Comparison of ENCODE assay signal across 19 cellular contexts in the genomic region with DNA sequence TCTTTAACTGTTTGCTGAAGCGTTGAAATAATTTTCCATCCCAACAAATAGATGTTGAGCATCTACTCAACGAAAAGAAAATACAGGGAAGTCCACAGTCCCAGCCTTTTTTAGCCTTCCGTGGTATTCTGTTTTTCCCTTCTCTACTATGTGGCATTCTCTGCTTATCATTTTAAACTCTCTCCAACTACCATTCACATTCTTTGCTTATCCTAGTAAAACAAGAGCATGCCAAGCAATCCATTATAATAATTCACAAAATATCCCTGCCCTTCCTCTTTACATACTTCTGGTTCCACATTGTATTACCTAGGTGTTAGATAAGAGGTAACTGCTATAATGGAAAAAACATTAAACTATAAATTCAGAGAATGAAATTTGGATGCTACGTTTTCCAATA. TPM values are rescaled to one million over a fixed set of nuclear protein-coding genes. Genes with fewer than 3 reads are reported as not detected.
DNase-seq lines count a peak whose midpoint lies in the region; ATAC-seq and TF ChIP-seq lines count a peak whose summit lies in the region.
"Had no signal": no experiment of that assay in that cellular context is flagged by ENCODE, and none has a peak within 500 bp of the region (broad histone marks: within the 10 kb centered on the region; RNA-seq: fewer than 3 reads in every experiment).

No MANE protein-coding gene starts in this region.

- no peak overlapping the region for H3K4me3 ChIP-seq in SK-N-SH (ENCODE audit: low read depth in 2 of 2, low read length in 1 of 2)
- H3K4me3 ChIP-seq in hepatocyte = no peak overlapping the region

- no peak overlapping the region for H3K9ac ChIP-seq in SK-N-SH

- no peaks in the 10 kb centered on the region for H3K9me3 Mint-ChIP-seq in activated T-helper 1 cell treated with anti-CD3 and anti-CD28 coated beads, Interleukin-12 subunit alpha, Interleukin-12 subunit beta, Interleukin-2, Interleukin-4 antibody, amounts not matched to agents 30 ng/mL and 10 ng/mL and 1 ng/mL, durations not matched to agents 14 hours and 24 hours and 36 hours
- H3K9me3 Mint-ChIP-seq in progenitor cell of endocrine pancreas (ENCODE audit: low read depth) = no peaks in the 10 kb centered on the region
- H3K9me3 Mint-ChIP-seq: activated CD4-positive, alpha-beta memory T cell treated with anti-CD3 and anti-CD28 coated beads, Interleukin-2, amount 10 ng/mL, durations not matched to agents 7 days and 5 days; activated T-cell treated with anti-CD3 and anti-CD28 coated beads, Interleukin-2, amount 50 U/mL, for 72 hours; stimulated activated naive CD8-positive, alpha-beta T cell treated with anti-CD3 and anti-CD28 coated beads, Interleukin-15, amount 100 ng/mL, for 72 hours had no signal

- intact Hi-C loops in activated T-helper 1 cell treated with anti-CD3 and anti-CD28 coated beads, Interleukin-12 subunit alpha, Interleukin-12 subunit beta, Interleukin-2, Interleukin-4 antibody, amounts not matched to agents 30 ng/mL and 10 ng/mL and 1 ng/mL, durations not matched to agents 14 hours and 24 hours and 36 hours (cut with micrococcal nuclease) = loop anchor here (10.0 kb wide), 2 partner anchors 161 to 751 kb away; no protein-coding TSS in a partner anchor

- H3K27me3 Mint-ChIP-seq in activated T-helper 1 cell treated with anti-CD3 and anti-CD28 coated beads, Interleukin-12 subunit alpha, Interleukin-12 subunit beta, Interleukin-2, Interleukin-4 antibody, amounts not matched to agents 30 ng/mL and 10 ng/mL and 1 ng/mL, durations not matched to agents 14 hours and 24 hours and 36 hours (ENCODE audit: insufficient read depth) = peaks cover 38% of the 10 kb centered on the region
- no peaks in the 10 kb centered on the region for H3K27me3 Mint-ChIP-seq in progenitor cell of endocrine pancreas

- TF ChIP-seq CTCF in SK-N-SH (IDR thresholded peaks at IDR 0.05) (no peak), hepatocyte (IDR thresholded peaks at IDR 0.05; ENCODE audit: poor library complexity) (no peak), progenitor cell of endocrine pancreas (IDR thresholded peaks at IDR 0.05; ENCODE audit: unreplicated experiment) (no peak)

- ATAC-seq in SK-N-SH treated with all-trans-retinoic acid at 6 μM for 48 hours (no peak), HG02981 (IDR thresholded peaks at IDR 0.05; ENCODE audit: unreplicated experiment) (no peak)
- ATAC-seq: activated T-cell treated with anti-CD3 and anti-CD28 coated beads, Interleukin-2, amount 50 U/mL, for 72 hours; esophagus mucosa; left lobe of liver; stimulated activated naive CD8-positive, alpha-beta T cell treated with anti-CD3 and anti-CD28 coated beads, Interleukin-15, amount 100 ng/mL, for 72 hours had no signal

- H3K27me3 ChIP-seq in SK-N-SH (ENCODE audit: insufficient read depth) (no peaks in the 10 kb centered on the region), hepatocyte (no peaks in the 10 kb centered on the region)

- H3K27ac Mint-ChIP-seq in activated T-helper 1 cell treated with anti-CD3 and anti-CD28 coated beads, Interleukin-12 subunit alpha, Interleukin-12 subunit beta, Interleukin-2, Interleukin-4 antibody, amounts not matched to agents 30 ng/mL and 10 ng/mL and 1 ng/mL, durations not matched to agents 14 hours and 24 hours and 36 hours = peak overlapping the region; percentile 10
- no peak overlapping the region for H3K27ac Mint-ChIP-seq in progenitor cell of endocrine pancreas
- H3K27ac Mint-ChIP-seq: stimulated activated naive CD8-positive, alpha-beta T cell treated with anti-CD3 and anti-CD28 coated beads, Interleukin-15, amount 100 ng/mL, for 72 hours had no signal

- no peaks in the 10 kb centered on the region for H3K9me2 ChIP-seq in SK-N-SH
- no peaks in the 10 kb centered on the region for H3K9me2 ChIP-seq in hepatocyte (replicated peaks; ENCODE audit: insufficient read depth)

- TF ChIP-seq EP300 in SK-N-SH (IDR thresholded peaks at IDR 0.05; ENCODE audit: borderline replicate concordance in 1 of 2, low read depth in 1 of 2, low read length in 1 of 2) = no peak

- no peak overlapping the region for H3K27ac ChIP-seq in SK-N-SH (ENCODE audit: low read depth in 2 of 2, low read length in 1 of 2)
- H3K27ac ChIP-seq in hepatocyte = no peak overlapping the region
- H3K27ac ChIP-seq: 22Rv1, VCaP had no signal

- H4K20me1 ChIP-seq in SK-N-SH (ENCODE audit: insufficient read depth) = no peaks in the 10 kb centered on the region
- peaks cover 14% of the 10 kb centered on the region for H4K20me1 ChIP-seq in hepatocyte (ENCODE audit: insufficient read depth, poor library complexity, severe bottlenecking)

- no peak for DNase-seq in SK-N-SH
- no peak for DNase-seq in activated T-helper 1 cell treated with anti-CD3 and anti-CD28 coated beads, Interleukin-12 subunit alpha, Interleukin-12 subunit beta, Interleukin-2, Interleukin-4 antibody, amounts not matched to agents 30 ng/mL and 10 ng/mL and 1 ng/mL, durations not matched to agents 14 hours and 24 hours and 36 hours (ENCODE audit: low spot score)
- DNase-seq in hepatocyte (ENCODE audit: low spot score) = no peak
- no peak for DNase-seq in progenitor cell of endocrine pancreas (ENCODE audit: low spot score, unreplicated experiment)
- no peak for DNase-seq in DMS53 treated with DMSO at 0.1 percent for 48 hours (lab: John Stamatoyannopoulos, UW; ENCODE audit: unreplicated experiment)
- no peak for DNase-seq in effector CD4-positive, alpha-beta T cell
- DNase-seq: activated CD4-positive, alpha-beta memory T cell treated with anti-CD3 and anti-CD28 coated beads, Interleukin-2, amount 10 ng/mL, durations not matched to agents 7 days and 5 days; activated T-cell treated with anti-CD3 and anti-CD28 coated beads, Interleukin-2, amount 50 U/mL, for 72 hours; AML-193; GOT3; NCI-H510A treated with DMSO at 0.1 percent for 48 hours; RPMI8226; stimulated activated naive CD8-positive, alpha-beta T cell treated with anti-CD3 and anti-CD28 coated beads, Interleukin-15, amount 100 ng/mL, for 72 hours had no signal

- CTCF ChIA-PET in SK-N-SH (lab: Yijun Ruan, JAX) = no interaction called here

- WGBS in SK-N-SH (ENCODE audit: low lambda C conversion rate) = 91% methylated on average over 4 of the region's 4 CpGs
- 78% methylated on average over 4 of the region's 4 CpGs for WGBS in hepatocyte (ENCODE audit: low lambda C conversion rate, missing lambda C conversion rate)

- peaks cover 34% of the 10 kb centered on the region for H3K4me1 Mint-ChIP-seq in activated T-helper 1 cell treated with anti-CD3 and anti-CD28 coated beads, Interleukin-12 subunit alpha, Interleukin-12 subunit beta, Interleukin-2, Interleukin-4 antibody, amounts not matched to agents 30 ng/mL and 10 ng/mL and 1 ng/mL, durations not matched to agents 14 hours and 24 hours and 36 hours (ENCODE audit: low read depth)
- H3K4me1 Mint-ChIP-seq in progenitor cell of endocrine pancreas (ENCODE audit: low read depth) = peaks cover 22% of the 10 kb centered on the region

- POLR2A ChIA-PET in SK-N-SH (lab: Yijun Ruan, JAX) = no interaction called here

- H3K79me2 ChIP-seq in SK-N-SH (ENCODE audit: insufficient read depth) (peaks cover 26% of the 10 kb centered on the region; the same call in 1 of the 2 replicates), hepatocyte (peaks cover 21% of the 10 kb centered on the region)

- no peaks in the 10 kb centered on the region for H3K36me3 ChIP-seq in SK-N-SH (replicated peaks in 1 of 2; ENCODE audit: control insufficient read depth in 1 of 2, insufficient read depth in 2 of 2, low read length in 1 of 2)
- no peaks in the 10 kb centered on the region for H3K36me3 ChIP-seq in hepatocyte (replicated peaks; ENCODE audit: insufficient read depth, low read depth)

- H3K4me2 ChIP-seq in SK-N-SH (no peak overlapping the region), hepatocyte (no peak overlapping the region)

- H3K9me3 ChIP-seq in SK-N-SH = no peaks in the 10 kb centered on the region
- no peaks in the 10 kb centered on the region for H3K9me3 ChIP-seq in hepatocyte (ENCODE audit: low read depth)

- no peak for TF ChIP-seq RAD21 in SK-N-SH (IDR thresholded peaks at IDR 0.05; ENCODE audit: low read length)

- peak overlapping the region; percentile 82 for H3K4me3 Mint-ChIP-seq in activated T-helper 1 cell treated with anti-CD3 and anti-CD28 coated beads, Interleukin-12 subunit alpha, Interleukin-12 subunit beta, Interleukin-2, Interleukin-4 antibody, amounts not matched to agents 30 ng/mL and 10 ng/mL and 1 ng/mL, durations not matched to agents 14 hours and 24 hours and 36 hours
- peak overlapping the region; percentile 67 for H3K4me3 Mint-ChIP-seq in progenitor cell of endocrine pancreas (ENCODE audit: low read depth)

- H2AFZ ChIP-seq in SK-N-SH (ENCODE audit: low read depth) (no peak overlapping the region), hepatocyte (peak overlapping the region; percentile 11)

- peaks cover 6 to 13% of the 10 kb centered on the region in 2 experiments; a peak in 3 of 4 replicates for H3K4me1 ChIP-seq in SK-N-SH (ENCODE audit: control insufficient read depth in 1 of 2, insufficient read depth in 2 of 2, low read depth in 1 of 2, low read length in 1 of 2)
- H3K4me1 ChIP-seq in hepatocyte (ENCODE audit: insufficient read depth) = peaks cover 6% of the 10 kb centered on the region

- peaks cover 11% of the 10 kb centered on the region for H3F3A ChIP-seq in SK-N-SH (replicated peaks; ENCODE audit: insufficient read depth)

- H3K36me3 Mint-ChIP-seq in activated T-helper 1 cell treated with anti-CD3 and anti-CD28 coated beads, Interleukin-12 subunit alpha, Interleukin-12 subunit beta, Interleukin-2, Interleukin-4 antibody, amounts not matched to agents 30 ng/mL and 10 ng/mL and 1 ng/mL, durations not matched to agents 14 hours and 24 hours and 36 hours (ENCODE audit: low read depth) = no peaks in the 10 kb centered on the region
- H3K36me3 Mint-ChIP-seq in progenitor cell of endocrine pancreas (ENCODE audit: insufficient read depth) = no peaks in the 10 kb centered on the region

TF ChIP-seq in SK-N-SH treated with all-trans-retinoic acid at 6 μM for 48 hours, 23 proteins besides CTCF, POLR2A, EP300 and RAD21:
- TF ChIP-seq ISL1 (CRISPR knock-in tag; IDR thresholded peaks at IDR 0.05) = peak; percentile 85
- TF ChIP-seq BACH2 (CRISPR knock-in tag; IDR thresholded peaks at IDR 0.05; ENCODE audit: borderline replicate concordance) = no peak
- TF ChIP-seq SNAI2 (CRISPR knock-in tag; IDR thresholded peaks at IDR 0.05) = no peak

TF ChIP-seq in SK-N-SH, 30 proteins besides CTCF, POLR2A, EP300 and RAD21 (continues in another document):
- no peak for TF ChIP-seq NRF1 (IDR thresholded peaks at IDR 0.05; ENCODE audit: low read depth, low read length)

RNA-seq across cellular contexts. Expression of a gene that starts 1.6 kb away (rescaled TPM):
- 4.6 and 5.1 TPM in 2 replicates for polyA plus RNA-seq in SK-N-SH (2012; rRNA removed)
- 6.4 and 7.1 TPM in 2 replicates for polyA plus RNA-seq in SK-N-SH (2012; cell fraction: cytosol; rRNA removed)
- 8.3 and 12.1 TPM in 2 replicates for polyA plus RNA-seq in SK-N-SH (2012; cell fraction: nucleus; rRNA removed)
- 9.6 and 12.4 TPM in 2 replicates for total RNA-seq in activated T-helper 1 cell treated with anti-CD3 and anti-CD28 coated beads, Interleukin-12 subunit alpha, Interleukin-12 subunit beta, Interleukin-2, Interleukin-4 antibody, amounts not matched to agents 30 ng/mL and 10 ng/mL and 1 ng/mL, durations not matched to agents 14 hours and 24 hours and 36 hours
- total RNA-seq in hepatocyte = 24.3 and 34.7 TPM in 2 replicates
- 42.4 and 44.0 TPM in 2 replicates for polyA plus RNA-seq in hepatocyte
- total RNA-seq in progenitor cell of endocrine pancreas = 101 and 108 TPM in 2 replicates
